ENCODE assay signal across 8 cellular contexts in genomic region chr5:44809956-44810276, GRCh38. TPM values are rescaled to one million over a fixed set of nuclear protein-coding genes. Genes with fewer than 3 reads are reported as not detected.
DNase-seq lines count a peak whose midpoint lies in the region; ATAC-seq and TF ChIP-seq lines count a peak whose summit lies in the region.

No MANE protein-coding gene starts in this region.

- H3K4me3 ChIP-seq in heart right ventricle (peak overlapping the region; percentile 74 to 98 (median 92)), breast epithelium (peak overlapping the region; percentile 85 to 98 (median 97)), mesodermal cell (ENCODE audit: extremely low read depth, insufficient read depth, low read length, poor library complexity, severe bottlenecking) (peak overlapping the region; percentile 89), aorta (ENCODE audit: low read length in 2 of 2) (peak overlapping the region; percentile 49 to 97)

- DNase-seq in heart right ventricle (no peak), left ventricle myocardium superior (no peak), breast epithelium (ENCODE audit: low spot score in 2 of 2) (no peak), aorta (no peak), germinal center (ENCODE audit: low spot score) (no peak), RKO (ENCODE audit: low spot score) (no peak)

- ATAC-seq in heart right ventricle (no peak), left ventricle myocardium superior (no peak), aorta (ENCODE audit: low FRiP score) (no peak), GM21515 (IDR thresholded peaks at IDR 0.05; ENCODE audit: unreplicated experiment) (no peak)

- H3K27ac ChIP-seq in heart right ventricle (peak overlapping the region in 8 of 10 donors; percentile 91 to 94 (median 93)), breast epithelium (peak overlapping the region in 1 of 2 donors; percentile 85), mesodermal cell (ENCODE audit: low read depth, low read length, severe bottlenecking) (peak overlapping the region; percentile 59), aorta (ENCODE audit: low read depth in 1 of 2, low read length in 2 of 2) (no peak overlapping the region)

- H3K9me3 ChIP-seq in heart right ventricle (no peaks in the 10 kb centered on the region), breast epithelium (no peaks in the 10 kb centered on the region), mesodermal cell (ENCODE audit: control insufficient read depth, low read length) (no peaks in the 10 kb centered on the region), aorta (ENCODE audit: control insufficient read depth, low read length) (no peaks in the 10 kb centered on the region)

- intact Hi-C loops in heart right ventricle (cut with DNase I) (no loop called here), left ventricle myocardium superior (cut with micrococcal nuclease) (no loop called here), breast epithelium (cut with DNase I; ENCODE audit: low total_unique reads) (no loop called here), aorta (cut with DNase I) (no loop called here)

- TF ChIP-seq POLR2A in breast epithelium (IDR thresholded peaks at IDR 0.05), result no peak

- H3K4me1 ChIP-seq in heart right ventricle, result peaks cover 3 to 39% (median 27%) of the 10 kb centered on the region in 9 donors
- no peaks in the 10 kb centered on the region for H3K4me1 ChIP-seq in breast epithelium
- no peaks in the 10 kb centered on the region for H3K4me1 ChIP-seq in mesodermal cell (ENCODE audit: control insufficient read depth, insufficient read depth, low read length, poor library complexity, severe bottlenecking)
- H3K4me1 ChIP-seq in aorta (ENCODE audit: control insufficient read depth in 1 of 2, insufficient read depth in 2 of 2, low read length in 2 of 2), result no peaks in the 10 kb centered on the region

- H3K27me3 ChIP-seq in heart right ventricle (no peaks in the 10 kb centered on the region), breast epithelium (no peaks in the 10 kb centered on the region), aorta (ENCODE audit: control insufficient read depth in 1 of 2, insufficient read depth in 2 of 2, low read length in 1 of 2) (no peaks in the 10 kb centered on the region)

- WGBS in heart right ventricle, 2 donors, result 5 to 9% methylated on average over 8 of the region's 8 CpGs
- WGBS in mesodermal cell (ENCODE audit: insufficient coverage in 2 of 2), 2 experiments, result 13% methylated on average over 2 of the region's 8 CpGs; no CpG with 5 or more reads in 1 of the 2 experiments
- 7% methylated on average over 8 of the region's 8 CpGs for WGBS in aorta, 2 donors

- TF ChIP-seq CTCF in heart right ventricle (IDR thresholded peaks at IDR 0.05) (no peak), breast epithelium (IDR thresholded peaks at IDR 0.05) (no peak)

- H3K36me3 ChIP-seq in heart right ventricle (peaks cover 0 to 43% (median 17%) of the 10 kb centered on the region in 9 donors), breast epithelium (no peaks in the 10 kb centered on the region), mesodermal cell (ENCODE audit: control insufficient read depth, insufficient read depth, low read length) (peaks cover 25% of the 10 kb centered on the region), aorta (ENCODE audit: control insufficient read depth in 1 of 2, insufficient read depth in 2 of 2, low read length in 1 of 2) (peaks cover 0 to 2% of the 10 kb centered on the region in 2 donors)

RNA-seq across cellular contexts. Expression of gene MRPS30, which starts 1.2 kb away (rescaled TPM):
- total RNA-seq in heart right ventricle (10 to 100 TPM; 53.9 to 92.7 (median 81.5) TPM), left ventricle myocardium superior (87.4 TPM), breast epithelium (100 to 1,000 TPM in 1 of 3 donors, 10 to 100 TPM in 2; 63.7 to 144 (median 63.9) TPM), aorta (10 to 100 TPM; 30.7 to 33.0 TPM)
- polyA plus RNA-seq in heart right ventricle (10 to 100 TPM; 35.7 to 38.0 TPM), aorta (10 to 100 TPM; 14.4 to 19.9 TPM)
- polyA plus RNA-seq in mesodermal cell (2013, experiment 1 of 2), result 42.0 TPM
- polyA plus RNA-seq in mesodermal cell (2013, experiment 2 of 2), result 43.5 TPM

Comparison
In these comparisons a context has a peak if more than half of its experiments do, and no peak if none do; other contexts are left out.
1. H3K27ac ChIP-seq: peak in heart right ventricle (8 of 10) and mesodermal cell (single experiment); none in aorta (0 of 2).
2. Peak in every context shown above with its lines, with median percentiles within 50 percentile points of each other: H3K4me3 ChIP-seq.